In genomic region chr1:179025125-179025974, GRCh38 we compare ENCODE assay signal across 8 cellular contexts. TPM values are rescaled to one million over a fixed set of nuclear protein-coding genes. Genes with fewer than 3 reads are reported as not detected.
A peak's percentile ranks its signal among the peaks of the same experiment; 100 is the strongest.
DNase-seq lines count a peak whose midpoint lies in the region; ATAC-seq and TF ChIP-seq lines count a peak whose summit lies in the region.

A gene with protein sequence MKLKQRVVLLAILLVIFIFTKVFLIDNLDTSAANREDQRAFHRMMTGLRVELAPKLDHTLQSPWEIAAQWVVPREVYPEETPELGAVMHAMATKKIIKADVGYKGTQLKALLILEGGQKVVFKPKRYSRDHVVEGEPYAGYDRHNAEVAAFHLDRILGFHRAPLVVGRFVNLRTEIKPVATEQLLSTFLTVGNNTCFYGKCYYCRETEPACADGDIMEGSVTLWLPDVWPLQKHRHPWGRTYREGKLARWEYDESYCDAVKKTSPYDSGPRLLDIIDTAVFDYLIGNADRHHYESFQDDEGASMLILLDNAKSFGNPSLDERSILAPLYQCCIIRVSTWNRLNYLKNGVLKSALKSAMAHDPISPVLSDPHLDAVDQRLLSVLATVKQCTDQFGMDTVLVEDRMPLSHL (plus strand): TSS chr1:179025894. CDS start chr1:179043848, 17,954 bp downstream.

- ATAC-seq in GM19023 (IDR thresholded peaks at IDR 0.05; ENCODE audit: unreplicated experiment), result peak; percentile 88
- peak; percentile 78 for ATAC-seq in HG03280 (IDR thresholded peaks at IDR 0.05; ENCODE audit: unreplicated experiment)
- ATAC-seq in central memory CD8-positive, alpha-beta T cell (replicated peaks; ENCODE audit: extremely low read depth, poor library complexity, severe bottlenecking), result peak; percentile 85

- DNase-seq in AG08395 (ENCODE audit: low spot score) (peak; percentile 99), NCI-H446 (lab: John Stamatoyannopoulos, UW) (peak; percentile 83 to 95), iris pigment epithelial cell (ENCODE audit: low read depth) (peak; percentile 94), spleen (peak; percentile 98)
- peak; percentile 88 for DNase-seq in activated CD4-positive, CD25-positive, alpha-beta regulatory T cell treated with anti-CD3 and anti-CD28 coated beads, Interleukin-2, amount 50 U/mL, for 72 hours
- peak; percentile 76 for DNase-seq in central memory CD8-positive, alpha-beta T cell (ENCODE audit: low spot score in 2 of 2)

- peaks cover 8% of the 10 kb centered on the region for H3K36me3 Mint-ChIP-seq in central memory CD8-positive, alpha-beta T cell (ENCODE audit: insufficient read depth)

- H3K9me3 Mint-ChIP-seq in central memory CD8-positive, alpha-beta T cell, result no peaks in the 10 kb centered on the region

- WGBS in spleen, 5 donors, result 17 to 32% (median 24%) methylated on average over 31 to 58 of the region's 58 CpGs

- peak within 1 kb of the TSS; percentile 89 for H3K4me3 Mint-ChIP-seq in central memory CD8-positive, alpha-beta T cell

- no peaks in the 10 kb centered on the region for H3K36me3 ChIP-seq in spleen

- peaks cover 42% of the 10 kb centered on the region for H3K4me1 Mint-ChIP-seq in central memory CD8-positive, alpha-beta T cell

- no peaks in the 10 kb centered on the region for H3K9me3 ChIP-seq in spleen

- peak in 3 of 11 experiments; percentile 5 to 17 (median 14) for TF ChIP-seq CTCF in spleen (IDR thresholded peaks at IDR 0.05 in 8 of 11, conservative IDR thresholded peaks at IDR 0.05 in 3 of 11)

- H3K4me3 ChIP-seq in spleen, result peak within 1 kb of the TSS; percentile 75 to 93 (median 86)

- H3K27me3 Mint-ChIP-seq in central memory CD8-positive, alpha-beta T cell, result peaks cover 3% of the 10 kb centered on the region

- intact Hi-C loops in spleen (cut with DNase I; ENCODE audit: low total_unique reads), result no loop called here

- TF ChIP-seq POLR2A in spleen (IDR thresholded peaks at IDR 0.05), result no peak

- H3K27ac ChIP-seq in spleen, result peak within 1 kb of the TSS; percentile 94 to 100 (median 98)

- peak within 1 kb of the TSS; percentile 91 for H3K27ac Mint-ChIP-seq in central memory CD8-positive, alpha-beta T cell (ENCODE audit: low read depth)

- H3K27me3 ChIP-seq in spleen (replicated peaks in 1 of 7), result no peaks in the 10 kb centered on the region

- peaks cover 22 to 57% (median 45%) of the 10 kb centered on the region in 6 donors for H3K4me1 ChIP-seq in spleen

RNA-seq across cellular contexts. Expression of the gene that starts here (rescaled TPM):
- total RNA-seq in spleen, result 10 to 100 TPM; 23.6 to 38.0 (median 33.7) TPM
- polyA plus RNA-seq in spleen, result 1 to 10 TPM; 5.8 to 9.3 (median 6.8) TPM

Comparison
In these comparisons a context has a peak if more than half of its experiments do, and no peak if none do; other contexts are left out.
1. Peak in every context shown above with its lines: DNase-seq, ATAC-seq, H3K4me3 ChIP-seq and H3K27ac ChIP-seq.